In the genomic region with DNA sequence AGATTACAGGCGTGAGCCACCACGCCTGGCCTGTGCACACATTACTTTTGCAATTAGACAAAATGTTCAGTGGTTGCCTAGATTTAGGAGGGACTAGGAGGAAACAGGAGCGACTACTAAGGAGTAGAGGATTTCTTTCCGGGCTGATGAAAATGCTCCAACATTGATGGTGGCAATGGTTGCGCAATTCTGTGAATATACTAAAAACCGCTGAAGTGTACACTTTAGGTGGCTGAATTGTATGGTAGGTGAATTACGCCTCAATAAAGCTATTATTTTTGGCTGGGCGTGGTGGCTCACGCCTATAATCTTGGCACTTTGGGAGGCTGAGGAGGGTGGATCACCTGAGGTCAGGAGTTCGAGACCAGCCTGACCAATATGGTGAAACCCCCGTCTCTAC, we compare ENCODE assay signal across 3 cellular contexts.
TF ChIP-seq lines count a peak whose summit lies in the region.

No MANE protein-coding gene starts in this region.

TF ChIP-seq in A549, 52 proteins besides CTCF, POLR2A, EP300 and RAD21:
- peak; percentile 96 to 98 for TF ChIP-seq CEBPB (IDR thresholded peaks at IDR 0.05)
- TF ChIP-seq TP53 (CRISPR knock-in tag; IDR thresholded peaks at IDR 0.05): no peak
- no peak for TF ChIP-seq BHLHE40 (IDR thresholded peaks at IDR 0.05; ENCODE audit: low read depth, low read length)
- TF ChIP-seq CBX2 (IDR thresholded peaks at IDR 0.05; ENCODE audit: borderline replicate concordance, low read depth): no peak
- no peak for TF ChIP-seq HOXA7 (CRISPR knock-in tag; IDR thresholded peaks at IDR 0.05)
- TF ChIP-seq JUN (IDR thresholded peaks at IDR 0.05): 0 out of 5 replicates have a peak, but pooled peaks of 1 of the 2 experiments have one; percentile 17
- peak; percentile 53 for TF ChIP-seq MAFK (IDR thresholded peaks at IDR 0.05; ENCODE audit: partially characterized antibody)
TF ChIP-seq in A549: peak in this region for 3.

TF ChIP-seq in IMR-90, 13 proteins besides CTCF, POLR2A, EP300 and RAD21:
- TF ChIP-seq BHLHE40 (IDR thresholded peaks at IDR 0.05; ENCODE audit: low read depth, low read length) (no peak), MXI1 (IDR thresholded peaks at IDR 0.05; ENCODE audit: borderline replicate concordance, low read depth, low read length) (no peak), CEBPB (IDR thresholded peaks at IDR 0.05; ENCODE audit: low read depth, low read length) (peak; percentile 97), SMC3 (IDR thresholded peaks at IDR 0.05; ENCODE audit: low read depth, low read length) (no peak), MAFK (IDR thresholded peaks at IDR 0.05; ENCODE audit: low read depth, low read length) (no peak)
- TF ChIP-seq, protein P1, sequence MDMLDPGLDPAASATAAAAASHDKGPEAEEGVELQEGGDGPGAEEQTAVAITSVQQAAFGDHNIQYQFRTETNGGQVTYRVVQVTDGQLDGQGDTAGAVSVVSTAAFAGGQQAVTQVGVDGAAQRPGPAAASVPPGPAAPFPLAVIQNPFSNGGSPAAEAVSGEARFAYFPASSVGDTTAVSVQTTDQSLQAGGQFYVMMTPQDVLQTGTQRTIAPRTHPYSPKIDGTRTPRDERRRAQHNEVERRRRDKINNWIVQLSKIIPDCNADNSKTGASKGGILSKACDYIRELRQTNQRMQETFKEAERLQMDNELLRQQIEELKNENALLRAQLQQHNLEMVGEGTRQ (IDR thresholded peaks at IDR 0.05; ENCODE audit: low read depth, low read length): no peak

TF ChIP-seq in H1, 55 proteins besides CTCF, POLR2A, EP300 and RAD21:
- TF ChIP-seq CBX5 (IDR thresholded peaks at IDR 0.05; ENCODE audit: low read depth, low read length) (no peak), CEBPB (IDR thresholded peaks at IDR 0.05; ENCODE audit: low read depth, low read length) (peak; percentile 92)
- TF ChIP-seq, protein P2, sequence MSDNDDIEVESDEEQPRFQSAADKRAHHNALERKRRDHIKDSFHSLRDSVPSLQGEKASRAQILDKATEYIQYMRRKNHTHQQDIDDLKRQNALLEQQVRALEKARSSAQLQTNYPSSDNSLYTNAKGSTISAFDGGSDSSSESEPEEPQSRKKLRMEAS (IDR thresholded peaks at IDR 0.05): no peak
